Comparison of ENCODE assay signal across 8 cellular contexts in genomic region chr16:53094013-53094630, GRCh38. TPM values are rescaled to one million over a fixed set of nuclear protein-coding genes. Genes with fewer than 3 reads are reported as not detected.
A peak's percentile ranks its signal among the peaks of the same experiment; 100 is the strongest.
DNase-seq lines count a peak whose midpoint lies in the region; ATAC-seq and TF ChIP-seq lines count a peak whose summit lies in the region.

No MANE protein-coding gene starts in this region.

- intact Hi-C loops in left cardiac atrium (cut with DNase I) = no loop called here

- in situ Hi-C loops in GM13976 (cut with MboI; ENCODE audit: low sequenced_read_pairs, unreplicated experiment) = no loop called here
- in situ Hi-C loops in KBM-7 (cut with MboI; ENCODE audit: low pct_unique_long_range_greater_than_20kb, low sequenced_read_pairs) = no loop called here

- no peak for TF ChIP-seq CTCF in GM13976 (IDR thresholded peaks at IDR 0.05; ENCODE audit: borderline replicate concordance, control extremely low read depth, extremely low read depth, insufficient read depth, missing control alignments)

- ATAC-seq in GM21515 (IDR thresholded peaks at IDR 0.05; ENCODE audit: unreplicated experiment) = peak; percentile 53
- no peak for ATAC-seq in left cardiac atrium
- ATAC-seq in stimulated activated naive CD8-positive, alpha-beta T cell treated with anti-CD3 and anti-CD28 coated beads, Interleukin-15, Interleukin-2, amounts not matched to agents 100 U/mL and 50 U/mL, for 24 hours = peak; percentile 8

- peak; percentile 57 for DNase-seq in GM13976 (ENCODE audit: low spot score)
- peak; percentile 91 for DNase-seq in KBM-7
- peak; percentile 83 for DNase-seq in UCSD-AML1 (lab: John Stamatoyannopoulos, UW; ENCODE audit: unreplicated experiment)
- peak; percentile 82 for DNase-seq in left cardiac atrium
- DNase-seq in stimulated activated naive CD8-positive, alpha-beta T cell treated with anti-CD3 and anti-CD28 coated beads, Interleukin-15, Interleukin-2, amounts not matched to agents 100 U/mL and 50 U/mL, for 24 hours = no peak
- DNase-seq in kidney tubule cell (ENCODE audit: low spot score) = no peak
- DNase-seq in stimulated activated CD4-positive, alpha-beta T cell treated with anti-CD3 and anti-CD28 coated beads, Interleukin-15, amount 100 ng/mL, for 24 hours = no peak

RNA-seq across cellular contexts. Expression of gene CHD9, which starts 39.3 kb away (rescaled TPM):
- 10 to 100 TPM; 44.2 to 60.3 TPM for total RNA-seq in left cardiac atrium

RNA-seq across cellular contexts. Expression of gene CHD9NB, which starts 41.4 kb away (rescaled TPM):
- total RNA-seq in left cardiac atrium = under 1 TPM; 0.47 to 0.94 TPM

Comparison
In these comparisons a context has a peak if more than half of its experiments do, and no peak if none do; other contexts are left out.
1. DNase-seq: peak in GM13976 (single experiment), KBM-7 (single experiment), UCSD-AML1 (single experiment) and left cardiac atrium (single experiment); none in stimulated activated naive CD8-positive, alpha-beta T cell treated with anti-CD3 and anti-CD28 coated beads, Interleukin-15, Interleukin-2, amounts not matched to agents 100 U/mL and 50 U/mL, for 24 hours (single experiment), kidney tubule cell (single experiment) and stimulated activated CD4-positive, alpha-beta T cell treated with anti-CD3 and anti-CD28 coated beads, Interleukin-15, amount 100 ng/mL, for 24 hours (single experiment).
2. ATAC-seq: peak in GM21515 (single experiment) and stimulated activated naive CD8-positive, alpha-beta T cell treated with anti-CD3 and anti-CD28 coated beads, Interleukin-15, Interleukin-2, amounts not matched to agents 100 U/mL and 50 U/mL, for 24 hours (single experiment); none in left cardiac atrium (0 of 2).